1 cellular context compared by ENCODE assay signal in genomic region chr17:39236383-39236927, GRCh38.
TF ChIP-seq lines count a peak whose summit lies in the region.

No MANE protein-coding gene starts in this region.

TF ChIP-seq in H1, 55 proteins besides CTCF, POLR2A, EP300 and RAD21:
- TF ChIP-seq KDM4A (IDR thresholded peaks at IDR 0.05; ENCODE audit: low read depth, low read length, severe bottlenecking) (no peak), POU5F1 (IDR thresholded peaks at IDR 0.05; ENCODE audit: low read depth, low read length) (no peak), RBBP5 (IDR thresholded peaks at IDR 0.05; ENCODE audit: borderline replicate concordance, low read depth, low read length) (no peak), CHD1 (IDR thresholded peaks at IDR 0.05; ENCODE audit: low read depth, low read length) (no peak), SP4 (IDR thresholded peaks at IDR 0.05; ENCODE audit: low read length) (no peak)
